ENCODE assay signal across 8 cellular contexts in the genomic region with DNA sequence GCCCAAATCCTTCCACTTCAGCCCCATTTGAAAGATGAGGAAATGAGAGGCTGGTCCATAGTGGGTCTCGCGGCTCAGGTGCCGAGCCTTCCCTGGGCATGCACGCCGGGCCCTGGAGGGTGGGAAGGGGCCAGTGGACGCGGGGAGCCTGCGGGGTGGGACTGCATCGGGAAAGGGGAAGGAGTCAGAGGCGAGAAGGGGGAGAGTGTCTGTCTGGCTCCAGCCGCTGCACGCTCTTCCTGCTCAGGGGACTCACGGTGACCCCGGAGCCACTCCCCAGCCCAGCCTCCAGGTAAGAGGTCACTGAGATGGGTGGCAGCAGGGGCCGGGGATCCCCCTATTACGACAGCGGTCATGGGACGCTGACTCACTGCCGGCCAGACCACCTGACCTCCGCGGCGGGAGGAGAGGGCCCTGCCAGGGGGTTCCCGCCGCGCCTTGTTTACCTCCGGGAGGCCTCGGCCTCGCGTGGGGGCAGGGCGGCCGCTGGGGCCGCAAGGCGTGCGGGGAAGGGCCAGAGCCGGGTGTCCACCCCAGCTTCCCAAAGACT. TPM values are rescaled to one million over a fixed set of nuclear protein-coding genes. Genes with fewer than 3 reads are reported as not detected.
DNase-seq lines count a peak whose midpoint lies in the region; ATAC-seq and TF ChIP-seq lines count a peak whose summit lies in the region.

No MANE protein-coding gene starts in this region.

- peak overlapping the region; percentile 27 for H3K4me3 ChIP-seq in AG09309 (ENCODE audit: control insufficient read depth, low read depth, low read length)

- DNase-seq in AG09309 (ENCODE audit: low read depth) (peak; percentile 62), NCI-H774 (lab: John Stamatoyannopoulos, UW) (peak; percentile 89), endothelial cell (ENCODE audit: low spot score) (peak; percentile 59), middle frontal gyrus (ENCODE audit: extremely low spot score, low spot score) (peak; percentile 85)
- peak; percentile 89 for DNase-seq in activated CD8-positive, alpha-beta memory T cell treated with anti-CD3 and anti-CD28 coated beads, Interleukin-2, amount 50 U/mL, for 48 hours
- DNase-seq in stimulated activated CD8-positive, alpha-beta memory T cell treated with anti-CD3 and anti-CD28 coated beads, Interleukin-2, amount 100 ng/mL, for 1 hour (ENCODE audit: low read depth in 2 of 2) = peak; percentile 80

- peaks cover 12% of the 10 kb centered on the region for H3K36me3 Mint-ChIP-seq in endothelial cell (ENCODE audit: low read depth, unreplicated experiment)

- H3K4me1 Mint-ChIP-seq in endothelial cell (ENCODE audit: unreplicated experiment) = peaks cover 17% of the 10 kb centered on the region

- TF ChIP-seq CTCF in AG09309 (IDR thresholded peaks at IDR 0.05; ENCODE audit: control insufficient read depth, insufficient read depth, low read depth, low read length, missing control alignments) (no peak), endothelial cell (IDR thresholded peaks at IDR 0.05; ENCODE audit: unreplicated experiment) (no peak)

- peaks cover 14% of the 10 kb centered on the region for H3K27me3 Mint-ChIP-seq in endothelial cell (ENCODE audit: unreplicated experiment)

- H3K27ac Mint-ChIP-seq in endothelial cell (ENCODE audit: unreplicated experiment) = no peak overlapping the region

- H3K4me3 Mint-ChIP-seq in endothelial cell (ENCODE audit: unreplicated experiment) = no peak overlapping the region

- H3K9me3 Mint-ChIP-seq in endothelial cell (ENCODE audit: unreplicated experiment) = no peaks in the 10 kb centered on the region

- peak; percentile 62 for ATAC-seq in GM18868 (IDR thresholded peaks at IDR 0.05; ENCODE audit: unreplicated experiment)
- peak; percentile 69 for ATAC-seq in HG03095 (IDR thresholded peaks at IDR 0.05; ENCODE audit: unreplicated experiment)

RNA-seq across cellular contexts. Expression of gene SQSTM1, which starts 1.9 kb away (rescaled TPM):
- 82.2 TPM for total RNA-seq in endothelial cell (ENCODE audit: unreplicated experiment)

RNA-seq across cellular contexts. Expression of gene MGAT4B, which starts 12.2 kb away (rescaled TPM):
- 163 TPM for total RNA-seq in endothelial cell (ENCODE audit: unreplicated experiment)

RNA-seq across cellular contexts. Expression of gene LTC4S, which starts 25.0 kb away (rescaled TPM):
- total RNA-seq in endothelial cell (ENCODE audit: unreplicated experiment) = 1.0 TPM

RNA-seq across cellular contexts. Expression of gene MRNIP, which starts 39.8 kb away (rescaled TPM):
- 38.5 TPM for total RNA-seq in endothelial cell (ENCODE audit: unreplicated experiment)

Comparison
In these comparisons a context has a peak if more than half of its experiments do, and no peak if none do; other contexts are left out.
1. Peak in every context shown above with its lines: DNase-seq, ATAC-seq and H3K4me3 ChIP-seq.